Comparison of ENCODE assay signal across 1 cellular context in the genomic region with DNA sequence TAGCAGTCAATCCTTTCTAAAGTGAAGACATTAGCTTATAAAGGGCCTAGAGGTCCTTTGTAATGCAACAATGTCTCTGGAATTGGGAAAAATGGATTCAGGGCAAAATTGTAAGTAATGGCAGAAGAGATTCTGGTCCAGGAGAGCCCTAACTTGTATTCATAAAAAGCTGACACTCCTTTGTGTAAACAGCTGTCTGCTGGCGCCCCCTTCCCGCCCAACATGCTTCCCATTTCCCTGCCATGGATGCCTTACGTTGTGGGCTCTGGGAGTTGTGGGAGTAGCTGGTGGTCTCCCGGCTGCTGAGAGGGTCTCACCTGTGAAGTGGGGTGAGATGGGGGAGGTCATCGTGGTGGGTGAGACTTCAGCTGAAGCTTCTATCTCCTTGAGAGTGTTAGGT.
TF ChIP-seq lines count a peak whose summit lies in the region.

No MANE protein-coding gene starts in this region.

TF ChIP-seq in Ishikawa, 13 proteins besides CTCF, POLR2A, EP300 and RAD21:
- TF ChIP-seq, protein P1, sequence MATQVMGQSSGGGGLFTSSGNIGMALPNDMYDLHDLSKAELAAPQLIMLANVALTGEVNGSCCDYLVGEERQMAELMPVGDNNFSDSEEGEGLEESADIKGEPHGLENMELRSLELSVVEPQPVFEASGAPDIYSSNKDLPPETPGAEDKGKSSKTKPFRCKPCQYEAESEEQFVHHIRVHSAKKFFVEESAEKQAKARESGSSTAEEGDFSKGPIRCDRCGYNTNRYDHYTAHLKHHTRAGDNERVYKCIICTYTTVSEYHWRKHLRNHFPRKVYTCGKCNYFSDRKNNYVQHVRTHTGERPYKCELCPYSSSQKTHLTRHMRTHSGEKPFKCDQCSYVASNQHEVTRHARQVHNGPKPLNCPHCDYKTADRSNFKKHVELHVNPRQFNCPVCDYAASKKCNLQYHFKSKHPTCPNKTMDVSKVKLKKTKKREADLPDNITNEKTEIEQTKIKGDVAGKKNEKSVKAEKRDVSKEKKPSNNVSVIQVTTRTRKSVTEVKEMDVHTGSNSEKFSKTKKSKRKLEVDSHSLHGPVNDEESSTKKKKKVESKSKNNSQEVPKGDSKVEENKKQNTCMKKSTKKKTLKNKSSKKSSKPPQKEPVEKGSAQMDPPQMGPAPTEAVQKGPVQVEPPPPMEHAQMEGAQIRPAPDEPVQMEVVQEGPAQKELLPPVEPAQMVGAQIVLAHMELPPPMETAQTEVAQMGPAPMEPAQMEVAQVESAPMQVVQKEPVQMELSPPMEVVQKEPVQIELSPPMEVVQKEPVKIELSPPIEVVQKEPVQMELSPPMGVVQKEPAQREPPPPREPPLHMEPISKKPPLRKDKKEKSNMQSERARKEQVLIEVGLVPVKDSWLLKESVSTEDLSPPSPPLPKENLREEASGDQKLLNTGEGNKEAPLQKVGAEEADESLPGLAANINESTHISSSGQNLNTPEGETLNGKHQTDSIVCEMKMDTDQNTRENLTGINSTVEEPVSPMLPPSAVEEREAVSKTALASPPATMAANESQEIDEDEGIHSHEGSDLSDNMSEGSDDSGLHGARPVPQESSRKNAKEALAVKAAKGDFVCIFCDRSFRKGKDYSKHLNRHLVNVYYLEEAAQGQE (IDR thresholded peaks at IDR 0.05; ENCODE audit: low read depth): no peak
- TF ChIP-seq EGR1 (IDR thresholded peaks at IDR 0.05) (no peak), NFIC (IDR thresholded peaks at IDR 0.05) (no peak), FOXM1 (IDR thresholded peaks at IDR 0.05; ENCODE audit: borderline replicate concordance, low read depth) (no peak), CEBPB (IDR thresholded peaks at IDR 0.05) (no peak), TAF1 (IDR thresholded peaks at IDR 0.05; ENCODE audit: low read depth) (no peak), TEAD4 (IDR thresholded peaks at IDR 0.05) (no peak), YY1 (IDR thresholded peaks at IDR 0.05; ENCODE audit: low read depth) (no peak), MAX (IDR thresholded peaks at IDR 0.05) (no peak), CREB1 (IDR thresholded peaks at IDR 0.05; ENCODE audit: low read depth) (no peak), ZBTB7A (IDR thresholded peaks at IDR 0.05; ENCODE audit: low read depth) (no peak), TCF12 (IDR thresholded peaks at IDR 0.05; ENCODE audit: low read depth) (no peak)
- TF ChIP-seq, protein P2, sequence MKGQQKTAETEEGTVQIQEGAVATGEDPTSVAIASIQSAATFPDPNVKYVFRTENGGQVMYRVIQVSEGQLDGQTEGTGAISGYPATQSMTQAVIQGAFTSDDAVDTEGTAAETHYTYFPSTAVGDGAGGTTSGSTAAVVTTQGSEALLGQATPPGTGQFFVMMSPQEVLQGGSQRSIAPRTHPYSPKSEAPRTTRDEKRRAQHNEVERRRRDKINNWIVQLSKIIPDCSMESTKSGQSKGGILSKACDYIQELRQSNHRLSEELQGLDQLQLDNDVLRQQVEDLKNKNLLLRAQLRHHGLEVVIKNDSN (IDR thresholded peaks at IDR 0.05): no peak
